In the genomic region with DNA sequence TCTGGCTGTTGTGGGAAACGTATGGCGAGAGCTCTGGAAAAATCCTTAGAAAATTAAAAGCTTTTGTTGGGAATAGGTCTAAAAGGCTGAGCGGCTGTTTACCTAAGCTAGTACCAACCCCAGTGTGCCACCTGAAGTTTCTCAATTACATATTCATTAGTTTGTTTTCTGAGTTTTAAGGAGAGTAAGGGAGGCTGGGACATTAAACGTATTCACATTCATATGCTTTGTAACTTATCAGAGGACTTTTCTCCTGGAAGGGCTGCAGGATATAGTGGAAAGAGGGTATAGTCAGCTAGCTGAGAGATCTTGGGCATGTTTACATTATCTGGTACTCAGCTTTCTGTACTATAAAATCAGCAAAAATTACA, we compare ENCODE assay signal across 9 cellular contexts. TPM values are rescaled to one million over a fixed set of nuclear protein-coding genes. Genes with fewer than 3 reads are reported as not detected.
DNase-seq lines count a peak whose midpoint lies in the region; ATAC-seq and TF ChIP-seq lines count a peak whose summit lies in the region.
"Had no signal": no experiment of that assay in that cellular context is flagged by ENCODE, and none has a peak within 500 bp of the region (broad histone marks: within the 10 kb centered on the region; RNA-seq: fewer than 3 reads in every experiment).

No MANE protein-coding gene starts in this region.

- peak overlapping the region in 1 of 2 experiments; percentile 77; a peak in 2 of 4 replicates for H3K27ac ChIP-seq in SK-N-SH (ENCODE audit: low read depth in 2 of 2, low read length in 1 of 2)
- peak overlapping the region; percentile 99 for H3K27ac ChIP-seq in mammary epithelial cell (ENCODE audit: insufficient read depth, low read depth, low read length)
- H3K27ac ChIP-seq in right lobe of liver = peak overlapping the region; percentile 75 to 91 (median 87)
- H3K27ac ChIP-seq in uterus = peak overlapping the region; percentile 95 to 97
- no peak overlapping the region for H3K27ac ChIP-seq in caudate nucleus (ENCODE audit: low read depth, low read length)

- TF ChIP-seq EP300 in SK-N-SH (IDR thresholded peaks at IDR 0.05; ENCODE audit: borderline replicate concordance in 1 of 2, low read depth in 1 of 2, low read length in 1 of 2) = no peak

- 14% methylated on average over 4 of the region's 4 CpGs for WGBS in SK-N-SH (ENCODE audit: low lambda C conversion rate)
- WGBS in mammary epithelial cell (ENCODE audit: low coverage, missing lambda C conversion rate) = 0% methylated on average over 4 of the region's 4 CpGs
- WGBS in right lobe of liver (ENCODE audit: insufficient coverage, low coverage, low lambda C conversion rate, missing lambda C conversion rate) = 44% methylated on average over 4 of the region's 4 CpGs

- no TSS peak for BruUV-seq in mammary epithelial cell (replicated peaks; lab: Mats Ljungman, UMichigan)

- no peak for TF ChIP-seq RAD21 in SK-N-SH (IDR thresholded peaks at IDR 0.05; ENCODE audit: low read length)

- H3K4me2 ChIP-seq in SK-N-SH = peak overlapping the region; percentile 76
- peak overlapping the region; percentile 77 for H3K4me2 ChIP-seq in mammary epithelial cell (ENCODE audit: insufficient read depth, low read depth, low read length)

- no peak overlapping the region for H3K27ac Mint-ChIP-seq in T-helper 2 cell treated with Interferon-gamma antibody and Interleukin-4, amounts not matched to agents 5 μg/mL and 100 μg/mL, for 36 hours
- H3K27ac Mint-ChIP-seq: stimulated activated memory B cell treated with anti-CD40 and anti-IgM and Interleukin-4, amounts not matched to agents 10 μg/mL and 1 μg/mL and 100 μg/mL, for 72 hours had no signal

- no peak for DNase-seq in SK-N-SH
- no peak for DNase-seq in mammary epithelial cell
- DNase-seq in right lobe of liver = no peak
- DNase-seq in uterus = no peak
- DNase-seq in T-helper 2 cell treated with Interferon-gamma antibody and Interleukin-4, amounts not matched to agents 5 μg/mL and 100 μg/mL, for 36 hours (ENCODE audit: low spot score) = no peak
- no peak for DNase-seq in caudate nucleus (lab: John Stamatoyannopoulos, UW)
- no peak for DNase-seq in GM19238 (ENCODE audit: insufficient read length, low spot score)

- no peaks in the 10 kb centered on the region for H4K20me1 ChIP-seq in SK-N-SH (ENCODE audit: insufficient read depth)
- H4K20me1 ChIP-seq in mammary epithelial cell (ENCODE audit: insufficient read depth, low read length) = no peaks in the 10 kb centered on the region

- dilution Hi-C loops in mammary epithelial cell (cut with HindIII; ENCODE audit: low sequenced_read_pairs) = loop anchor here (5.0 to 10.0 kb wide), 2 partner anchors 85 to 117 kb away; no protein-coding TSS in a partner anchor

- in situ Hi-C loops in mammary epithelial cell (cut with MboI; ENCODE audit: low sequenced_read_pairs in 2 of 2) = no loop called here

- TF ChIP-seq POLR2A in right lobe of liver (IDR thresholded peaks at IDR 0.05) (no peak), uterus (IDR thresholded peaks at IDR 0.05) (no peak)

- H2AFZ ChIP-seq in SK-N-SH (ENCODE audit: low read depth) (peak overlapping the region; percentile 95; the same call in 1 of the 2 replicates), mammary epithelial cell (ENCODE audit: low read depth, low read length) (peak overlapping the region; percentile 81)

- TF ChIP-seq CTCF in SK-N-SH (IDR thresholded peaks at IDR 0.05) = no peak
- no peak for TF ChIP-seq CTCF in mammary epithelial cell (conservative IDR thresholded peaks at IDR 0.05 in 1 of 2, IDR thresholded peaks at IDR 0.05 in 1 of 2; ENCODE audit: extremely low read depth in 1 of 2, insufficient read depth in 1 of 2, low read depth in 1 of 2, low read length in 2 of 2)
- TF ChIP-seq CTCF in right lobe of liver (IDR thresholded peaks at IDR 0.05) = no peak
- TF ChIP-seq CTCF in uterus (IDR thresholded peaks at IDR 0.05) = no peak

- CTCF ChIA-PET in SK-N-SH (lab: Yijun Ruan, JAX) = interaction anchor here (0.7 to 1.1 kb wide), 2 partner anchors 46 to 130 kb away, joined by 3 read pairs; no protein-coding TSS in a partner anchor
- CTCF ChIA-PET in mammary epithelial cell (lab: Charles Lee; ENCODE audit: low non-redundant PET) = interaction anchor here (0.7 kb wide), 1 partner anchor 134 kb away, joined by 3 read pairs; no protein-coding TSS in a partner anchor

- no peaks in the 10 kb centered on the region; the same call in 1 of the 2 replicates for H3K27me3 ChIP-seq in SK-N-SH (ENCODE audit: insufficient read depth)
- H3K27me3 ChIP-seq in mammary epithelial cell (ENCODE audit: insufficient read depth, low read length) = no peaks in the 10 kb centered on the region
- no peaks in the 10 kb centered on the region for H3K27me3 ChIP-seq in right lobe of liver
- no peaks in the 10 kb centered on the region for H3K27me3 ChIP-seq in uterus

- no peaks in the 10 kb centered on the region for H3K9me3 Mint-ChIP-seq in T-helper 2 cell treated with Interferon-gamma antibody and Interleukin-4, amounts not matched to agents 5 μg/mL and 100 μg/mL, for 36 hours
- H3K9me3 Mint-ChIP-seq: stimulated activated memory B cell treated with anti-CD40 and anti-IgM and Interleukin-4, amounts not matched to agents 10 μg/mL and 1 μg/mL and 100 μg/mL, for 72 hours had no signal

- H3K9me3 ChIP-seq in SK-N-SH (no peaks in the 10 kb centered on the region), mammary epithelial cell (replicated peaks; ENCODE audit: insufficient read depth, low read length) (no peaks in the 10 kb centered on the region), right lobe of liver (no peaks in the 10 kb centered on the region), uterus (no peaks in the 10 kb centered on the region)

- H3K4me3 Mint-ChIP-seq in T-helper 2 cell treated with Interferon-gamma antibody and Interleukin-4, amounts not matched to agents 5 μg/mL and 100 μg/mL, for 36 hours = no peak overlapping the region

- peaks cover 8% of the 10 kb centered on the region for H3F3A ChIP-seq in SK-N-SH (replicated peaks; ENCODE audit: insufficient read depth)

- H3K4me3 ChIP-seq in SK-N-SH (ENCODE audit: low read depth in 2 of 2, low read length in 1 of 2) (peak overlapping the region in 1 of 2 experiments; percentile 71; a peak in 1 of 4 replicates), mammary epithelial cell (replicated peaks in 1 of 3; ENCODE audit: insufficient read depth in 1 of 3, low read depth in 2 of 3, low read length in 3 of 3) (peak overlapping the region; percentile 50 to 78 (median 73)), right lobe of liver (peak overlapping the region in 2 of 3 donors; percentile 81 to 91), uterus (peak overlapping the region in 1 of 2 donors; percentile 87)

- H3K9ac ChIP-seq in SK-N-SH = peak overlapping the region; percentile 44; the same call in 1 of the 2 replicates
- H3K9ac ChIP-seq in mammary epithelial cell (ENCODE audit: insufficient read depth, low read length) = peak overlapping the region; percentile 97

- ATAC-seq in SK-N-SH treated with all-trans-retinoic acid at 6 μM for 48 hours (no peak), right lobe of liver (no peak)
- ATAC-seq: stimulated activated memory B cell treated with anti-CD40 and anti-IgM and Interleukin-4, amounts not matched to agents 10 μg/mL and 1 μg/mL and 100 μg/mL, for 72 hours had no signal

- H3K79me2 ChIP-seq in SK-N-SH (ENCODE audit: insufficient read depth) = peaks cover 12% of the 10 kb centered on the region
- H3K79me2 ChIP-seq in mammary epithelial cell (ENCODE audit: insufficient read depth, low read length) = peaks cover 34% of the 10 kb centered on the region

- peaks cover 52% of the 10 kb centered on the region for H3K27me3 Mint-ChIP-seq in T-helper 2 cell treated with Interferon-gamma antibody and Interleukin-4, amounts not matched to agents 5 μg/mL and 100 μg/mL, for 36 hours (ENCODE audit: low read depth)
- H3K27me3 Mint-ChIP-seq: stimulated activated memory B cell treated with anti-CD40 and anti-IgM and Interleukin-4, amounts not matched to agents 10 μg/mL and 1 μg/mL and 100 μg/mL, for 72 hours had no signal

- H3K4me1 ChIP-seq in SK-N-SH (ENCODE audit: control insufficient read depth in 1 of 2, insufficient read depth in 2 of 2, low read depth in 1 of 2, low read length in 1 of 2) (peaks cover 4 to 5% of the 10 kb centered on the region in 2 experiments; a peak in 2 of 4 replicates), mammary epithelial cell (ENCODE audit: insufficient read depth, low read length) (peaks cover 13% of the 10 kb centered on the region), right lobe of liver (no peaks in the 10 kb centered on the region), uterus (no peaks in the 10 kb centered on the region)

- intact Hi-C loops in mammary epithelial cell (cut with micrococcal nuclease) (loop anchor here (1.0 kb wide), 1 partner anchor 46 kb away; no protein-coding TSS in a partner anchor), right lobe of liver (cut with DNase I) (loop anchor here in 1 of 2 donors (5.0 kb wide), 1 partner anchor 135 kb away; no protein-coding TSS in a partner anchor), uterus (cut with DNase I; ENCODE audit: low total_unique reads) (no loop called here)

- peaks cover 1% of the 10 kb centered on the region for H3K36me3 Mint-ChIP-seq in T-helper 2 cell treated with Interferon-gamma antibody and Interleukin-4, amounts not matched to agents 5 μg/mL and 100 μg/mL, for 36 hours (ENCODE audit: low read depth)
- H3K36me3 Mint-ChIP-seq: stimulated activated memory B cell treated with anti-CD40 and anti-IgM and Interleukin-4, amounts not matched to agents 10 μg/mL and 1 μg/mL and 100 μg/mL, for 72 hours had no signal

- POLR2A ChIA-PET in SK-N-SH (lab: Yijun Ruan, JAX) = no interaction called here

- H3K36me3 ChIP-seq in SK-N-SH (replicated peaks in 1 of 2; ENCODE audit: control insufficient read depth in 1 of 2, insufficient read depth in 2 of 2, low read length in 1 of 2) (no peaks in the 10 kb centered on the region), mammary epithelial cell (ENCODE audit: insufficient read depth, low read length) (no peaks in the 10 kb centered on the region), right lobe of liver (no peaks in the 10 kb centered on the region), uterus (no peaks in the 10 kb centered on the region)

- no peaks in the 10 kb centered on the region for H3K9me2 ChIP-seq in SK-N-SH

- peaks cover 16% of the 10 kb centered on the region for H3K4me1 Mint-ChIP-seq in T-helper 2 cell treated with Interferon-gamma antibody and Interleukin-4, amounts not matched to agents 5 μg/mL and 100 μg/mL, for 36 hours (ENCODE audit: low read depth)

TF ChIP-seq in SK-N-SH, 30 proteins besides CTCF, POLR2A, EP300 and RAD21 (continues in another document):
- TF ChIP-seq SMC3 (IDR thresholded peaks at IDR 0.05; ENCODE audit: low read depth, low read length) = no peak

TF ChIP-seq in SK-N-SH treated with all-trans-retinoic acid at 6 μM for 48 hours, 23 proteins besides CTCF, POLR2A, EP300 and RAD21 (continues in another document):
- TF ChIP-seq TCF4 (CRISPR knock-in tag; IDR thresholded peaks at IDR 0.05; ENCODE audit: borderline replicate concordance) = no peak

RNA-seq across cellular contexts. Expression of a gene that starts 1.5 kb away (rescaled TPM):
- polyA plus RNA-seq in SK-N-SH (2012; rRNA removed) (0.91 and 1.8 TPM in 2 replicates), mammary epithelial cell (10.4 TPM)
- 0.79 and 0.80 TPM in 2 replicates for polyA plus RNA-seq in SK-N-SH (2012; cell fraction: cytosol; rRNA removed)
- polyA plus RNA-seq in SK-N-SH (2012; cell fraction: nucleus; rRNA removed) = 1.5 and 3.0 TPM in 2 replicates
- total RNA-seq in mammary epithelial cell (100 to 1,000 TPM; 108 to 179 TPM), right lobe of liver (10 to 100 TPM; 25.0 to 62.3 (median 28.9) TPM), uterus (100 to 1,000 TPM in 1 of 4 donors, 10 to 100 TPM in 3; 54.1 to 144 (median 73.1) TPM)
- polyA minus RNA-seq in mammary epithelial cell = 10.6 TPM
